In genomic region chr21:33063907-33064622, GRCh38 we compare ENCODE assay signal across 1 cellular context.
TF ChIP-seq lines count a peak whose summit lies in the region.

No MANE protein-coding gene starts in this region.

TF ChIP-seq in GM23338, 12 proteins besides CTCF, POLR2A, EP300 and RAD21 (continued from another document):
- TF ChIP-seq ZNF462 (CRISPR knock-in tag; IDR thresholded peaks at IDR 0.05) = no peak
